ENCODE assay signal across 8 cellular contexts in genomic region chr19:55647732-55648656, GRCh38. TPM values are rescaled to one million over a fixed set of nuclear protein-coding genes. Genes with fewer than 3 reads are reported as not detected.
DNase-seq lines count a peak whose midpoint lies in the region; ATAC-seq and TF ChIP-seq lines count a peak whose summit lies in the region.

Gene CCDC106, plus strand, starts transcription at chr19:55648212. Its CDS starts 835 bp downstream, at chr19:55649047.

- H3K9ac ChIP-seq in SK-N-MC (ENCODE audit: insufficient read length) = peak within 1 kb of the TSS; percentile 96

- H3K27ac ChIP-seq in SK-N-MC (peak within 1 kb of the TSS; percentile 94), body of pancreas (peak within 1 kb of the TSS; percentile 34 to 79 (median 75)), psoas muscle (peak within 1 kb of the TSS; percentile 80)

- TF ChIP-seq POLR2A in body of pancreas (IDR thresholded peaks at IDR 0.05) = peak in 1 of 3 donors; percentile 25

- H3K4me1 ChIP-seq in body of pancreas (peaks cover 45% of the 10 kb centered on the region), psoas muscle (peaks cover 29% of the 10 kb centered on the region)

- ATAC-seq in body of pancreas (peak; percentile 68), psoas muscle (peak; percentile 41 to 68 (median 54)), HG03159 (IDR thresholded peaks at IDR 0.05; ENCODE audit: unreplicated experiment) (no peak), HG02973 (IDR thresholded peaks at IDR 0.05; ENCODE audit: unreplicated experiment) (no peak)

- TF ChIP-seq CTCF in GM12865 (IDR thresholded peaks at IDR 0.05; ENCODE audit: insufficient read depth, low read depth, low read length, missing control alignments) (no peak), body of pancreas (IDR thresholded peaks at IDR 0.05) (peak in 1 of 7 experiments; percentile 4), psoas muscle (IDR thresholded peaks at IDR 0.05) (no peak)

- peaks cover 34% of the 10 kb centered on the region for H3K36me3 ChIP-seq in SK-N-MC (ENCODE audit: insufficient read depth, low read length)
- no peaks in the 10 kb centered on the region for H3K36me3 ChIP-seq in body of pancreas (replicated peaks in 1 of 2; ENCODE audit: insufficient read depth in 1 of 2, low read depth in 2 of 2)
- peaks cover 0 to 22% of the 10 kb centered on the region in 2 donors for H3K36me3 ChIP-seq in psoas muscle (ENCODE audit: insufficient read depth in 1 of 2, low read depth in 1 of 2)

- H3K9me3 ChIP-seq in SK-N-MC (ENCODE audit: low read depth, low read length) = no peaks in the 10 kb centered on the region
- no peaks in the 10 kb centered on the region for H3K9me3 ChIP-seq in body of pancreas
- H3K9me3 ChIP-seq in psoas muscle = no peaks in the 10 kb centered on the region

- 0% methylated on average over 9 to 79 of the region's 89 CpGs for WGBS in body of pancreas, 2 donors
- 1 to 2% (median 1%) methylated on average over 41 to 88 of the region's 89 CpGs for WGBS in psoas muscle, 3 donors

- H3K4me3 ChIP-seq in GM12865 (ENCODE audit: low read depth, low read length) (peak within 1 kb of the TSS; percentile 80), SK-N-MC (peak within 1 kb of the TSS; percentile 96), body of pancreas (peak within 1 kb of the TSS; percentile 69 to 90), psoas muscle (peak within 1 kb of the TSS; percentile 94)

- DNase-seq in GM12865 (ENCODE audit: low read depth) = peak; percentile 80
- peak; percentile 74 for DNase-seq in KG1 (lab: John Stamatoyannopoulos, UW)
- DNase-seq in SK-N-MC (ENCODE audit: low read depth, low spot score) = no peak
- peak; percentile 68 to 70 (median 69) for DNase-seq in body of pancreas
- DNase-seq in hippocampal formation (lab: John Stamatoyannopoulos, UW) = peak; percentile 37 to 73
- peak; percentile 78 to 86 for DNase-seq in psoas muscle

- H3K27me3 ChIP-seq in body of pancreas = no peaks in the 10 kb centered on the region
- no peaks in the 10 kb centered on the region for H3K27me3 ChIP-seq in psoas muscle (ENCODE audit: insufficient read depth in 3 of 3, low read length in 2 of 3)

- intact Hi-C loops in body of pancreas (cut with DNase I) = no loop called here
- intact Hi-C loops in psoas muscle (cut with DNase I) = no loop called here

RNA-seq across cellular contexts. Expression of gene CCDC106, which starts in this region (rescaled TPM):
- total RNA-seq in body of pancreas (10 to 100 TPM in 1 of 2 donors, 1 to 10 TPM in 1; 5.9 to 15.0 TPM), psoas muscle (10 to 100 TPM in 2 of 4 donors, 1 to 10 TPM in 2; 8.0 to 12.0 (median 10.4) TPM)
- polyA plus RNA-seq in psoas muscle = 10 to 100 TPM in 2 of 3 donors, 1 to 10 TPM in 1; 4.4 to 11.8 (median 10.0) TPM

Comparison
In these comparisons a context has a peak if more than half of its experiments do, and no peak if none do; other contexts are left out.
1. ATAC-seq: peak in body of pancreas (single experiment) and psoas muscle (4 of 4); none in HG03159 (single experiment) and HG02973 (single experiment).
2. Peak in every context shown above with its lines, with median percentiles within 50 percentile points of each other: H3K4me3 ChIP-seq and H3K27ac ChIP-seq.